ENCODE assay signal across 6 cellular contexts in genomic region chr6:109250544-109251156, GRCh38.
DNase-seq lines count a peak whose midpoint lies in the region; ATAC-seq, FAIRE-seq and TF ChIP-seq lines count a peak whose summit lies in the region.
"Not testable (repeated sequence)": the region's sequence is repeated elsewhere in the genome, so short reads cannot be mapped to it uniquely, and the experiment has no call there.

No MANE protein-coding gene starts in this region.

- POLR2A ChIA-PET in Caco-2 (lab: Charles Lee): not testable (repeated sequence)
- POLR2A ChIA-PET in HepG2 (lab: Yijun Ruan, JAX): interaction anchor here (1.0 to 2.8 kb wide), 4 partner anchors 8 to 133 kb away, joined by 3 to 21 read pairs (median 4); partner anchors contain the start of gene CD164

- H3K23ac ChIP-seq in H9 (ENCODE audit: insufficient read length, low read depth, low read length): not testable (repeated sequence)

- not testable (repeated sequence) for TF ChIP-seq CTCF in Caco-2 (IDR thresholded peaks at IDR 0.05; ENCODE audit: insufficient read depth in 1 of 2, low read depth in 1 of 2, low read length in 1 of 2, severe bottlenecking in 1 of 2, unreplicated experiment in 1 of 2); H9 (conservative IDR thresholded peaks at IDR 0.05); VCaP (conservative IDR thresholded peaks at IDR 0.05); endodermal cell (conservative IDR thresholded peaks at IDR 0.05); HepG2 (CRISPR knock-in tag; IDR thresholded peaks at IDR 0.05); neural crest cell (conservative IDR thresholded peaks at IDR 0.05)

- not testable (repeated sequence) for H3K4me2 ChIP-seq in H9 (ENCODE audit: insufficient read depth, insufficient read length, low read length)
- peak overlapping the region; percentile 81; the same call in 1 of the 2 replicates for H3K4me2 ChIP-seq in HepG2 (ENCODE audit: low read depth, low read length)

- H3K9ac ChIP-seq in H9 (ENCODE audit: extremely low read depth, insufficient read length, low read length); endodermal cell (ENCODE audit: extremely low read depth, low read length, poor library complexity, severe bottlenecking): not testable (repeated sequence)
- peak overlapping the region; percentile 68 for H3K9ac ChIP-seq in HepG2 (ENCODE audit: insufficient read depth, low read depth, low read length)

- not testable (repeated sequence) for H2AK5ac ChIP-seq in H9 (ENCODE audit: insufficient read length, low read length)

- H3K36me3 Mint-ChIP-seq in Caco-2 (ENCODE audit: insufficient read depth, unreplicated experiment); H9 (ENCODE audit: insufficient read depth in 1 of 3, low read depth in 3 of 3); endodermal cell (ENCODE audit: low read depth); neural crest cell (ENCODE audit: low read depth): not testable (repeated sequence)

- not testable (repeated sequence) for H4K91ac ChIP-seq in H9 (ENCODE audit: insufficient read length, low read depth, low read length)

- not testable (repeated sequence) for H3K27me3 ChIP-seq in Caco-2 (replicated peaks; ENCODE audit: control insufficient read depth, insufficient read depth, low read length); H9 (ENCODE audit: insufficient read depth, low read length); endodermal cell (ENCODE audit: control insufficient read depth, insufficient read depth, low read length, poor library complexity, severe bottlenecking); HepG2 (ENCODE audit: control insufficient read depth in 1 of 2, insufficient read depth in 2 of 2, low read length in 2 of 2)

- H3K4me3 ChIP-seq in Caco-2 (ENCODE audit: low read depth, low read length) (peak overlapping the region; percentile 53), HepG2 (replicated peaks in 1 of 3; ENCODE audit: insufficient read depth in 1 of 3, low read depth in 2 of 3, low read length in 3 of 3) (peak overlapping the region; percentile 37 to 68 (median 57); a peak in 4 of 6 replicates)
- H3K4me3 ChIP-seq in endodermal cell (ENCODE audit: low read length): not testable (repeated sequence)

- not testable (repeated sequence) for H3K4me1 Mint-ChIP-seq in Caco-2 (ENCODE audit: low read depth, unreplicated experiment); H9; endodermal cell
- H3K4me1 Mint-ChIP-seq in neural crest cell: peaks cover 13% of the 10 kb centered on the region

- H3K4me1 ChIP-seq in Caco-2: peaks cover 17% of the 10 kb centered on the region
- not testable (repeated sequence) for H3K4me1 ChIP-seq in H9 (ENCODE audit: insufficient read depth, low read length); endodermal cell (ENCODE audit: control insufficient read depth, insufficient read depth, low read length)
- peaks cover 25% of the 10 kb centered on the region for H3K4me1 ChIP-seq in HepG2 (ENCODE audit: insufficient read depth, low read length)

- CTCF ChIA-PET in Caco-2 (lab: Charles Lee); HepG2 (lab: Yijun Ruan, JAX; ENCODE audit: low intra/inter-chr PET ratio, low total read pairs): not testable (repeated sequence)

- H2AFZ ChIP-seq in H9 (ENCODE audit: low read length); HepG2 (ENCODE audit: low read length): not testable (repeated sequence)

- not testable (repeated sequence) for H3K9me3 Mint-ChIP-seq in Caco-2 (ENCODE audit: unreplicated experiment); H9; endodermal cell; neural crest cell

- not testable (repeated sequence) for H4K20me1 ChIP-seq in H9 (ENCODE audit: control insufficient read depth, insufficient read depth, insufficient read length); HepG2 (ENCODE audit: insufficient read depth, low read length)

- peak in 1 of 2 experiments; percentile 52 for DNase-seq in Caco-2
- not testable (repeated sequence) for DNase-seq in H9; endodermal cell; HepG2 (ENCODE audit: low spot score); neural crest cell (ENCODE audit: low read depth, low spot score)

- BruUV-seq in Caco-2 (replicated peaks; lab: Mats Ljungman, UMichigan) (TSS peak; percentile 31), HepG2 (replicated peaks; lab: Mats Ljungman, UMichigan) (TSS peak; percentile 69)

- H2BK5ac ChIP-seq in H9 (ENCODE audit: insufficient read length, low read length): not testable (repeated sequence)

- not testable (repeated sequence) for H3K4ac ChIP-seq in H9 (ENCODE audit: low read depth, low read length)

- TF ChIP-seq EP300 in HepG2 (IDR thresholded peaks at IDR 0.05; ENCODE audit: low read depth in 2 of 2, low read length in 2 of 2); HepG2 (CRISPR knock-in tag; IDR thresholded peaks at IDR 0.05; ENCODE audit: borderline replicate concordance): not testable (repeated sequence)

- TF ChIP-seq POLR2A in HepG2 (IDR thresholded peaks at IDR 0.05; ENCODE audit: insufficient read depth in 1 of 2, low read depth in 2 of 2, low read length in 2 of 2): not testable (repeated sequence)

- H3K23me2 ChIP-seq in H9 (ENCODE audit: insufficient read length, low read depth, low read length, poor library complexity, severe bottlenecking): not testable (repeated sequence)

- H4K8ac ChIP-seq in H9 (replicated peaks; ENCODE audit: insufficient read length, low read depth, low read length): not testable (repeated sequence)

- not testable (repeated sequence) for H2BK15ac ChIP-seq in H9 (ENCODE audit: low read depth, low read length)

- not testable (repeated sequence) for TF ChIP-seq RAD21 in HepG2 (CRISPR knock-in tag; IDR thresholded peaks at IDR 0.05)

- H2BK12ac ChIP-seq in H9 (ENCODE audit: insufficient read length, low read depth, low read length): not testable (repeated sequence)

- H3K56ac ChIP-seq in H9 (ENCODE audit: insufficient read length, low read depth, low read length): not testable (repeated sequence)

- H3K27ac ChIP-seq in H9 (ENCODE audit: insufficient read length, low read depth, low read length); endodermal cell (ENCODE audit: low read depth, low read length): not testable (repeated sequence)
- H3K27ac ChIP-seq in VCaP (peak overlapping the region; percentile 95), HepG2 (ENCODE audit: extremely low read length, insufficient read depth, low read length) (peak overlapping the region; percentile 77)

- not testable (repeated sequence) for H2BK20ac ChIP-seq in H9 (ENCODE audit: low read depth, low read length, poor library complexity, severe bottlenecking)

- in situ Hi-C loops in HepG2 (cut with HindIII; ENCODE audit: extremely low pct_ligation_motif_present, low pct_unique_long_range_greater_than_20kb): not testable (repeated sequence)

- peak overlapping the region; percentile 99 for H3K27ac Mint-ChIP-seq in Caco-2 (ENCODE audit: unreplicated experiment)
- peak overlapping the region in 2 of 3 experiments; percentile 86 to 97; a peak in 4 of 7 replicates for H3K27ac Mint-ChIP-seq in H9
- peak overlapping the region; percentile 87 for H3K27ac Mint-ChIP-seq in endodermal cell
- peak overlapping the region; percentile 88 for H3K27ac Mint-ChIP-seq in neural crest cell (ENCODE audit: unreplicated experiment)

- not testable (repeated sequence) for H3K14ac ChIP-seq in H9 (ENCODE audit: insufficient read depth, low read length)

- peak; percentile 73 for ATAC-seq in HepG2

- WGBS in H9 (ENCODE audit: extremely low coverage, insufficient read length, low lambda C conversion rate): no CpG with 5 or more reads among the region's 32 CpGs
- WGBS in endodermal cell (ENCODE audit: insufficient coverage in 1 of 2, insufficient read length in 1 of 2), 2 experiments: 37% methylated on average over 19 of the region's 32 CpGs; no CpG with 5 or more reads in 1 of the 2 experiments
- WGBS in HepG2 (ENCODE audit: low lambda C conversion rate): no CpG with 5 or more reads among the region's 32 CpGs

- not testable (repeated sequence) for H2BK120ac ChIP-seq in H9 (ENCODE audit: low read depth, low read length, poor library complexity, severe bottlenecking)

- FAIRE-seq in HepG2 (lab: Jason Lieb, UNC): not testable (repeated sequence)

- not testable (repeated sequence) for H3K36me3 ChIP-seq in Caco-2 (ENCODE audit: control insufficient read depth, insufficient read depth, low read length); endodermal cell (ENCODE audit: control insufficient read depth, insufficient read depth, low read length); HepG2 (replicated peaks in 1 of 2; ENCODE audit: control insufficient read depth in 1 of 2, insufficient read depth in 2 of 2, low read length in 2 of 2)

- peak overlapping the region; percentile 96 for H3K4me3 Mint-ChIP-seq in Caco-2 (ENCODE audit: unreplicated experiment)
- H3K4me3 Mint-ChIP-seq in H9: peak overlapping the region; percentile 60 to 72; a peak in 4 of 5 replicates
- H3K4me3 Mint-ChIP-seq in endodermal cell: peak overlapping the region; percentile 59
- peak overlapping the region; percentile 85 for H3K4me3 Mint-ChIP-seq in neural crest cell

- intact Hi-C loops in Caco-2 (cut with micrococcal nuclease; ENCODE audit: unreplicated experiment): loop anchor here (2.0 kb wide), 1 partner anchor 132 kb away; the partner anchor contains the start of gene CD164
- intact Hi-C loops in HepG2 (cut with micrococcal nuclease; ENCODE audit: unreplicated experiment): not testable (repeated sequence)

- not testable (repeated sequence) for H3K27me3 Mint-ChIP-seq in Caco-2 (ENCODE audit: insufficient read depth, unreplicated experiment); H9 (ENCODE audit: low read depth); endodermal cell (ENCODE audit: insufficient read depth); neural crest cell (ENCODE audit: low read depth)

- H3K79me1 ChIP-seq in H9 (ENCODE audit: insufficient read depth, low read depth, low read length, poor library complexity, severe bottlenecking): not testable (repeated sequence)

- H4K5ac ChIP-seq in H9 (ENCODE audit: insufficient read length, low read depth, low read length): not testable (repeated sequence)

- not testable (repeated sequence) for H3K9me3 ChIP-seq in Caco-2; H9 (ENCODE audit: control insufficient read depth, low read depth, low read length); endodermal cell (ENCODE audit: control insufficient read depth, low read length); HepG2 (ENCODE audit: low read length)

- not testable (repeated sequence) for H3K79me2 ChIP-seq in H9 (ENCODE audit: insufficient read depth, low read length); HepG2 (ENCODE audit: insufficient read depth, low read length)

- not testable (repeated sequence) for H3T11ph ChIP-seq in H9 (ENCODE audit: low read length)

- not testable (repeated sequence) for H3K18ac ChIP-seq in H9 (ENCODE audit: insufficient read length, low read depth, low read length)
